ENCODE assay signal across 2 cellular contexts in the genomic region with DNA sequence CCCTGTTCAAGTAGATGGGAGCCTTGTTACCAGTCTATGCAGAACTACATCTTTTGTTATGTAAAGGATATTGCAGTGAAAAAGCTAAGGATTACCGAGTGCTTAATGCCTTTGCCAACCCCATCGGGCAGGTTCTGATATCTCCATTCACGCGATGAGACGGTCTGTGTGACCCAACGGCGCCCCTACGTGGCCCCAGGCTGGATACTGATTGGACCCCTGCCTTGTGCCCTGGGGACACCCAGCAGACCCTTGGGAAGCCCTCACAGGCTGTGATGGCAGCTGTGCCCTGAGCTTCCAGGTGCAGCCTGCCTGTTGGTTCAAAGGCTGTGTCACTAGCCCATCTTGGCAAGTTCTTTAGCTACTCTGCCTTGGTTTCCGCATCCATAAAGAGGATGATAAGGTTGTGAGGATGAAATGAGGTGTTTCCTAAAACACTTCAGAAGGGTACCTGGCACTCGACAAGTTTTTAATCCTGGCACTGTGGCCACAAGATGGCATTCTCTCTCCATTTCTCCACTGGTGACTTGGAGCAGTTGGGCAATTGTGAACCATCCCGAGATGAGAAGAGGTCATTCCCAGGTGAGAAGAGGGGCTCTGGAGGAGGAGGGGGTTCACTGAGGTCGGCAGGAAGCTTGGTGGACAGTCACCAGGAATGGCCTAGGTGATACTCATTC.
TF ChIP-seq lines count a peak whose summit lies in the region.

No MANE protein-coding gene starts in this region.

TF ChIP-seq in H1, 55 proteins besides CTCF, POLR2A, EP300 and RAD21:
- no peak for TF ChIP-seq TCF12 (IDR thresholded peaks at IDR 0.05; ENCODE audit: low read depth, low read length)
- no peak for TF ChIP-seq BACH1 (IDR thresholded peaks at IDR 0.05; ENCODE audit: low read length)
- TF ChIP-seq CHD2 (IDR thresholded peaks at IDR 0.05; ENCODE audit: low read length): 0 out of 2 replicates have a peak, but pooled peaks have one; percentile 15
- TF ChIP-seq TEAD4 (IDR thresholded peaks at IDR 0.05; ENCODE audit: low read depth, low read length): no peak

TF ChIP-seq in GM12891, 5 proteins besides CTCF, POLR2A, EP300 and RAD21:
- TF ChIP-seq PAX5 (IDR thresholded peaks at IDR 0.05; ENCODE audit: insufficient read depth, low read length, severe bottlenecking) (no peak), TAF1 (IDR thresholded peaks at IDR 0.05; ENCODE audit: low read depth, low read length) (no peak), SPI1 (IDR thresholded peaks at IDR 0.05; ENCODE audit: low read depth, low read length) (no peak), POU2F2 (IDR thresholded peaks at IDR 0.05; ENCODE audit: low read depth, low read length) (no peak), POLR2AphosphoS5 (IDR thresholded peaks at IDR 0.05; ENCODE audit: low read depth, low read length) (no peak)
